Comparison of ENCODE assay signal across 1 cellular context in the genomic region with DNA sequence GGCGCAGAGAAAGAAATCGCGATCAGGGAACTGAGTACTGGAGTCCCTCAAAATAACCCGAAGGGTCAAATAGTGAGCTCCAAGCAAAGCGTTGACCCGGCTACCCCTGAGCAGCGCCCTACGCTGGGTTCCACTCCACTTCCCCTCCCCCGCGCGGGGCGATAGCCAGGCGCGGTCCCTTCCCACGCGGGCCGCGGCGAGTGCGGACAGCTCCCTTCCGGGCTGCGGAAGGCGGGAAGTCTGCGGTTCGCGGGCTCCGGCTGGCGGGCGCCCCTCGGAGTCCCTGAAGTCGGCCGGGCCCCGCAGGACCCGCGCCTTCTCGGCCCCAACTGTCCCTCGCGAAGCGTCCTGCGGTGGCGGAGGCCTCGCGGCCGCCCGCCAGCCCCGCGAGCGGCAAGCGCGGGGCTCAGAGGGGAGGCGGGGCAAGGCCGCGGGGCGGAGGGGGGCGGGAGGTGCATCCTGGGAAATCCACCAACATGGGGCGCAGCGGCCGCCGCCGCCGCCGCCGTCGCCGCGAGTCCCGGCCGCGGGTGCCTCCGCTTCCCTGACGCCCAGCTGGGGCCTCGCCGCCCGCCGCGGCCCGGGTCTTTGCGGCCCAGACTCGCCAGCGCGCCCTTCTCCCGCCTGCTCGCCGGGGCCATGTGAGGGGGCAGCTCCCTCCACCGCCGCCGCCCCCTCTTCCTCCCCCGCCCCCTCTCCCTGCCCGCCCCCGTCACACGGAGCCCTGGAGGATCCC.
A peak's percentile ranks its signal among the peaks of the same experiment; 100 is the strongest.
TF ChIP-seq lines count a peak whose summit lies in the region.

A gene (plus strand): TSS at position 457 of the 736 bp plus-strand sequence. CDS start 315 bp downstream, outside the sequence.

TF ChIP-seq in H1, 55 proteins besides CTCF, POLR2A, EP300 and RAD21:
- no peak for TF ChIP-seq FOSL1 (IDR thresholded peaks at IDR 0.05; ENCODE audit: insufficient read depth, low read depth, low read length)
- TF ChIP-seq BACH1 (IDR thresholded peaks at IDR 0.05; ENCODE audit: low read length): peak; percentile 44
- TF ChIP-seq RBBP5 (IDR thresholded peaks at IDR 0.05; ENCODE audit: borderline replicate concordance, low read depth, low read length): no peak; the same call in 1 of the 2 replicates
- TF ChIP-seq KDM1A (IDR thresholded peaks at IDR 0.05; ENCODE audit: borderline replicate concordance, low read length): no peak
- no peak for TF ChIP-seq CEBPB (IDR thresholded peaks at IDR 0.05; ENCODE audit: low read depth, low read length)
- TF ChIP-seq, protein P1, sequence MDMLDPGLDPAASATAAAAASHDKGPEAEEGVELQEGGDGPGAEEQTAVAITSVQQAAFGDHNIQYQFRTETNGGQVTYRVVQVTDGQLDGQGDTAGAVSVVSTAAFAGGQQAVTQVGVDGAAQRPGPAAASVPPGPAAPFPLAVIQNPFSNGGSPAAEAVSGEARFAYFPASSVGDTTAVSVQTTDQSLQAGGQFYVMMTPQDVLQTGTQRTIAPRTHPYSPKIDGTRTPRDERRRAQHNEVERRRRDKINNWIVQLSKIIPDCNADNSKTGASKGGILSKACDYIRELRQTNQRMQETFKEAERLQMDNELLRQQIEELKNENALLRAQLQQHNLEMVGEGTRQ (IDR thresholded peaks at IDR 0.05; ENCODE audit: low read length): no peak
- TF ChIP-seq, protein P2, sequence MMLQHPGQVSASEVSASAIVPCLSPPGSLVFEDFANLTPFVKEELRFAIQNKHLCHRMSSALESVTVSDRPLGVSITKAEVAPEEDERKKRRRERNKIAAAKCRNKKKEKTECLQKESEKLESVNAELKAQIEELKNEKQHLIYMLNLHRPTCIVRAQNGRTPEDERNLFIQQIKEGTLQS (IDR thresholded peaks at IDR 0.05; ENCODE audit: insufficient read depth, low read depth, low read length): no peak
- TF ChIP-seq HDAC2 (IDR thresholded peaks at IDR 0.05; ENCODE audit: borderline replicate concordance in 1 of 2, low read depth in 2 of 2, low read length in 2 of 2): no peak
- TF ChIP-seq CBX8 (IDR thresholded peaks at IDR 0.05; ENCODE audit: borderline replicate concordance, low read depth, low read length): no peak
- TF ChIP-seq CHD2 (IDR thresholded peaks at IDR 0.05; ENCODE audit: low read length): peak; percentile 24; the same call in 1 of the 2 replicates
- TF ChIP-seq EGR1 (IDR thresholded peaks at IDR 0.05; ENCODE audit: borderline replicate concordance, low read depth, low read length): peak; percentile 19; the same call in 1 of the 2 replicates
- TF ChIP-seq CHD1 (IDR thresholded peaks at IDR 0.05; ENCODE audit: low read depth, low read length): no peak
- peak; percentile 65 for TF ChIP-seq ASH2L (IDR thresholded peaks at IDR 0.05; ENCODE audit: low read length)
- TF ChIP-seq TCF12 (IDR thresholded peaks at IDR 0.05; ENCODE audit: low read depth, low read length): no peak
- peak; percentile 67; the same call in 1 of the 2 replicates for TF ChIP-seq TAF1 (IDR thresholded peaks at IDR 0.05; ENCODE audit: low read depth, low read length)
- TF ChIP-seq, protein P3, sequence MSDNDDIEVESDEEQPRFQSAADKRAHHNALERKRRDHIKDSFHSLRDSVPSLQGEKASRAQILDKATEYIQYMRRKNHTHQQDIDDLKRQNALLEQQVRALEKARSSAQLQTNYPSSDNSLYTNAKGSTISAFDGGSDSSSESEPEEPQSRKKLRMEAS (IDR thresholded peaks at IDR 0.05): peak; percentile 20; the same call in 1 of the 2 replicates
- peak in 1 of 2 experiments; percentile 51; a peak in 1 of 4 replicates for TF ChIP-seq SIN3A (conservative IDR thresholded peaks at IDR 0.05 in 1 of 2, IDR thresholded peaks at IDR 0.05 in 1 of 2; ENCODE audit: low read depth in 1 of 2, low read length in 2 of 2)
- peak; percentile 35 for TF ChIP-seq KDM4A (IDR thresholded peaks at IDR 0.05; ENCODE audit: low read depth, low read length, severe bottlenecking)
- no peak for TF ChIP-seq CTBP2 (IDR thresholded peaks at IDR 0.05; ENCODE audit: borderline replicate concordance, insufficient read depth, insufficient read length, low read length)
- TF ChIP-seq SUZ12 (IDR thresholded peaks at IDR 0.05; ENCODE audit: low read length): no peak
- TF ChIP-seq MAFK (IDR thresholded peaks at IDR 0.05; ENCODE audit: low read depth, low read length): no peak
- TF ChIP-seq TEAD4 (IDR thresholded peaks at IDR 0.05; ENCODE audit: low read depth, low read length): no peak
- TF ChIP-seq KDM5A (IDR thresholded peaks at IDR 0.05; ENCODE audit: low read length): no peak
- TF ChIP-seq PHF8 (conservative IDR thresholded peaks at IDR 0.05; ENCODE audit: low read depth, low read length): peak; percentile 88
- no peak for TF ChIP-seq RFX5 (IDR thresholded peaks at IDR 0.05; ENCODE audit: borderline replicate concordance, low read depth, low read length)
